ENCODE assay signal across 1 cellular context in genomic region chr1:246275036-246275435, GRCh38.
TF ChIP-seq lines count a peak whose summit lies in the region.

No MANE protein-coding gene starts in this region.

TF ChIP-seq in SK-N-SH, 30 proteins besides CTCF, POLR2A, EP300 and RAD21 (continued from another document):
- no peak for TF ChIP-seq PBX3 (IDR thresholded peaks at IDR 0.05)
- no peak for TF ChIP-seq ELF1 (IDR thresholded peaks at IDR 0.05)
- TF ChIP-seq GATA2 (CRISPR knock-in tag; IDR thresholded peaks at IDR 0.05), result no peak
TF ChIP-seq in SK-N-SH: peak in this region for 0.
